9 cellular contexts compared by ENCODE assay signal in the genomic region with DNA sequence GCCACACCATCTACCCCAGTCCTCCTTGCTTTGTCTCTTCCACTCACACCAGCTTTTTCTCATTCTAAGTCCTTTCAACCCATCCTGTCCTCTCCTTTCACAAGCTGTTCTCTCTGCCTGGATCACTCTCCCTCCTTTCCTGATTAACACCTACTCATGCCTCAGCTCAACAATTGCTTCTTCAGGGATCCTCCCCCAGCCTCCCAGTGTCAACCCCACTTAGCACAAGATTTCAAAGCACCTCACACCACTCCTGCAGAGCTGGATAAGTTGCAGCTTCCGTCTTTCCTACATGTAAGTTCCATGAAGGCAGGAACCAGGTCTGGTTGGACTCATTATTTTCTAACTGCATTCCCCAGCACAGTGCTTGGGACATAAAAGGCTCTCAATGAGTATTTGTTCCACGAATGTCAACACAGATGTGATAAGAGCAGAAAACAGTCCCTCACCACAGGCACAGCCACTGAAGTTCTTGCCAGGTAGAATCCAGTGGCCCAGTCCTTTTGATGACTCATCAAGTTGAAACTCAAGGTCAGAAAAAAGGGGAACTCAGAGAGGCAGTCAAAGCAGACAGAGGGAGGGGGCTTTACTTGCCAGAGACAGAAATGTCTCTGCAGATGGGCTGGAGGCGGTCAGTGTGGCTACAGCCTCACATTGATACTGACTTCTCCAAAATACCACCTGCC.
A peak's percentile ranks its signal among the peaks of the same experiment; 100 is the strongest.
DNase-seq lines count a peak whose midpoint lies in the region; ATAC-seq and TF ChIP-seq lines count a peak whose summit lies in the region.
"Had no signal": no experiment of that assay in that cellular context is flagged by ENCODE, and none has a peak within 500 bp of the region (broad histone marks: within the 10 kb centered on the region; RNA-seq: fewer than 3 reads in every experiment).

No MANE protein-coding gene starts in this region.

- no peak for TF ChIP-seq CTCF in foreskin keratinocyte (conservative IDR thresholded peaks at IDR 0.05)

- H3K27ac ChIP-seq in foreskin keratinocyte = no peak overlapping the region

- DNase-seq in Right ventricle myocardium superior (no peak), cardiac septum (ENCODE audit: low spot score) (no peak), RPMI7951 (ENCODE audit: low read depth) (peak; percentile 40), foreskin keratinocyte (no peak), foreskin melanocyte (no peak), Ammon's horn (ENCODE audit: low spot score) (no peak)
- peak in 1 of 2 donors; percentile 24 for DNase-seq in stimulated activated naive CD8-positive, alpha-beta T cell treated with anti-CD3 and anti-CD28 coated beads, Interleukin-15, amount 100 ng/mL, for 72 hours

- H3K9me3 Mint-ChIP-seq in stimulated activated naive CD8-positive, alpha-beta T cell treated with anti-CD3 and anti-CD28 coated beads, Interleukin-15, amount 100 ng/mL, for 72 hours = no peaks in the 10 kb centered on the region

- H3K4me3 Mint-ChIP-seq in stimulated activated naive CD8-positive, alpha-beta T cell treated with anti-CD3 and anti-CD28 coated beads, Interleukin-15, amount 100 ng/mL, for 72 hours = no peak overlapping the region
- H3K4me3 Mint-ChIP-seq: T-cell had no signal

- H3K27ac Mint-ChIP-seq in stimulated activated naive CD8-positive, alpha-beta T cell treated with anti-CD3 and anti-CD28 coated beads, Interleukin-15, amount 100 ng/mL, for 72 hours = no peak overlapping the region
- H3K27ac Mint-ChIP-seq: T-cell had no signal

- ATAC-seq in Right ventricle myocardium superior (ENCODE audit: poor library complexity) (peak; percentile 75), HG03039 (IDR thresholded peaks at IDR 0.05; ENCODE audit: unreplicated experiment) (peak; percentile 80), foreskin keratinocyte (no peak)
- peak; percentile 78 for ATAC-seq in stimulated activated naive CD8-positive, alpha-beta T cell treated with anti-CD3 and anti-CD28 coated beads, Interleukin-15, amount 100 ng/mL, for 72 hours
- ATAC-seq: T-cell had no signal

- H3K27me3 ChIP-seq in foreskin keratinocyte = no peaks in the 10 kb centered on the region

- intact Hi-C loops in Right ventricle myocardium superior (cut with DNase I) = no loop called here
- intact Hi-C loops in cardiac septum (cut with DNase I) = no loop called here

- H3K4me1 Mint-ChIP-seq in stimulated activated naive CD8-positive, alpha-beta T cell treated with anti-CD3 and anti-CD28 coated beads, Interleukin-15, amount 100 ng/mL, for 72 hours = peaks cover 11% of the 10 kb centered on the region
- H3K4me1 Mint-ChIP-seq: T-cell had no signal

- peaks cover 13% of the 10 kb centered on the region for H3K4me1 ChIP-seq in foreskin keratinocyte

- peaks cover 35% of the 10 kb centered on the region for H3K27me3 Mint-ChIP-seq in stimulated activated naive CD8-positive, alpha-beta T cell treated with anti-CD3 and anti-CD28 coated beads, Interleukin-15, amount 100 ng/mL, for 72 hours
- H3K27me3 Mint-ChIP-seq: T-cell had no signal
